9 cellular contexts compared by ENCODE assay signal in the genomic region with DNA sequence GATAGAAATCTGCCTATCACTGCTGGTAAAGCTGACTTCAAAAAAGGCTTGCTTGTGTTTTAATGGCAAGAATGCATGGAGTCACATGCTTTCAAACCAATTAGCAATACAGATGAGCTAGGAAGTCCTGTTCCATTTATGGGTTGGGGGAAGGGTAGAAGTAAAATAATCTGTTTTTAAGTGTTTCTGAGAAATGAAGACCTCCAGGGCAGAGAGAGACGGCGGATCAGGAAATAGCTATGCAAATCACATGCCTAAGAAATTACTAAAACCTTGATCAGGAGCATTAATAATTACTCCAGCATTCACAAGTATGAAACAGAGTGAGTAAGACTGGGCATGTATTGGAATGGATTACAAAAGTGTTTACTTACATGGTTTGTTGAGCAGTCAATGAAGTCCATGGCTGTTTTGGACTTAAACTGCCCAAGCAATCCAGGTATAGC.
A peak's percentile ranks its signal among the peaks of the same experiment; 100 is the strongest.
DNase-seq lines count a peak whose midpoint lies in the region; ATAC-seq and TF ChIP-seq lines count a peak whose summit lies in the region.
"Had no signal": no experiment of that assay in that cellular context is flagged by ENCODE, and none has a peak within 500 bp of the region (broad histone marks: within the 10 kb centered on the region; RNA-seq: fewer than 3 reads in every experiment).

No MANE protein-coding gene starts in this region.

- intact Hi-C loops in activated CD8-positive, alpha-beta T cell treated with anti-CD3 and anti-CD28 coated beads for 36 hours (cut with micrococcal nuclease): no loop called here

- H3K9me3 Mint-ChIP-seq in activated T-cell treated with anti-CD3 and anti-CD28 coated beads, Interleukin-2, amount 50 U/mL, for 4 hours: no peaks in the 10 kb centered on the region
- H3K9me3 Mint-ChIP-seq in activated CD8-positive, alpha-beta T cell treated with anti-CD3 and anti-CD28 coated beads for 36 hours: peaks cover 3% of the 10 kb centered on the region
- no peaks in the 10 kb centered on the region for H3K9me3 Mint-ChIP-seq in type B pancreatic cell

- no peaks in the 10 kb centered on the region for H3K27me3 Mint-ChIP-seq in activated T-cell treated with anti-CD3 and anti-CD28 coated beads, Interleukin-2, amount 50 U/mL, for 4 hours (ENCODE audit: low read depth)
- H3K27me3 Mint-ChIP-seq in activated CD8-positive, alpha-beta T cell treated with anti-CD3 and anti-CD28 coated beads for 36 hours: no peaks in the 10 kb centered on the region
- no peaks in the 10 kb centered on the region for H3K27me3 Mint-ChIP-seq in type B pancreatic cell

- ATAC-seq in activated T-cell treated with anti-CD3 and anti-CD28 coated beads, Interleukin-2, amount 50 U/mL, for 4 hours: no peak
- ATAC-seq in activated CD8-positive, alpha-beta T cell treated with anti-CD3 and anti-CD28 coated beads for 36 hours: no peak
- no peak for ATAC-seq in HG02798 (IDR thresholded peaks at IDR 0.05; ENCODE audit: poor library complexity, unreplicated experiment)

- H3K4me1 Mint-ChIP-seq in activated T-cell treated with anti-CD3 and anti-CD28 coated beads, Interleukin-2, amount 50 U/mL, for 4 hours (ENCODE audit: low read depth): peaks cover 95% of the 10 kb centered on the region
- peaks cover 88% of the 10 kb centered on the region for H3K4me1 Mint-ChIP-seq in activated CD8-positive, alpha-beta T cell treated with anti-CD3 and anti-CD28 coated beads for 36 hours (ENCODE audit: low read depth)
- H3K4me1 Mint-ChIP-seq in type B pancreatic cell (ENCODE audit: unreplicated experiment): peaks cover 68% of the 10 kb centered on the region

- H3K4me3 Mint-ChIP-seq in activated T-cell treated with anti-CD3 and anti-CD28 coated beads, Interleukin-2, amount 50 U/mL, for 4 hours: peak overlapping the region; percentile 31
- no peak overlapping the region for H3K4me3 Mint-ChIP-seq in activated CD8-positive, alpha-beta T cell treated with anti-CD3 and anti-CD28 coated beads for 36 hours
- peak overlapping the region; percentile 2 for H3K4me3 Mint-ChIP-seq in type B pancreatic cell

- H3K36me3 ChIP-seq in kidney epithelial cell (ENCODE audit: control insufficient read depth, insufficient read depth, low read length) (no peaks in the 10 kb centered on the region), MG63 (no peaks in the 10 kb centered on the region)

- H3K27me3 ChIP-seq in kidney epithelial cell (ENCODE audit: control insufficient read depth, insufficient read depth, low read length) (no peaks in the 10 kb centered on the region), MG63 (no peaks in the 10 kb centered on the region)
- H3K27me3 ChIP-seq: dorsolateral prefrontal cortex had no signal

- H3K9me3 ChIP-seq in MG63: no peaks in the 10 kb centered on the region

- H3K4me3 ChIP-seq in kidney epithelial cell (ENCODE audit: low read depth, low read length) (no peak overlapping the region), MG63 (no peak overlapping the region)
- H3K4me3 ChIP-seq: dorsolateral prefrontal cortex had no signal

- CTCF ChIA-PET in activated CD8-positive, alpha-beta T cell treated with anti-CD3 and anti-CD28 coated beads for 36 hours (lab: Charles Lee): interaction anchor here (1.1 to 1.6 kb wide), 3 partner anchors 9 to 201 kb away, joined by 3 to 5 read pairs (median 4); no protein-coding TSS in a partner anchor

- no peak for DNase-seq in activated T-cell treated with anti-CD3 and anti-CD28 coated beads, Interleukin-2, amount 50 U/mL, for 4 hours
- DNase-seq in activated T-cell treated with anti-CD3 and anti-CD28 coated beads for 4 hours (no peak), kidney epithelial cell (ENCODE audit: low read depth) (peak; percentile 73), type B pancreatic cell (ENCODE audit: extremely low spot score, unreplicated experiment) (no peak), MG63 (no peak), GM19240 (ENCODE audit: insufficient read length, low spot score) (no peak)
- no peak for DNase-seq in activated CD8-positive, alpha-beta T cell treated with anti-CD3 and anti-CD28 coated beads for 36 hours
- DNase-seq: dorsolateral prefrontal cortex had no signal

- POLR2A ChIA-PET in activated CD8-positive, alpha-beta T cell treated with anti-CD3 and anti-CD28 coated beads for 36 hours (lab: Charles Lee): interaction anchor here (0.6 to 1.9 kb wide), 5 partner anchors 21 to 986 kb away, joined by 3 to 4 read pairs (median 4); no protein-coding TSS in a partner anchor

- TF ChIP-seq CTCF in activated CD8-positive, alpha-beta T cell treated with anti-CD3 and anti-CD28 coated beads for 36 hours (IDR thresholded peaks at IDR 0.05): no peak
- TF ChIP-seq CTCF in kidney epithelial cell (IDR thresholded peaks at IDR 0.05; ENCODE audit: insufficient read depth, low read length, poor library complexity, severe bottlenecking) (no peak), type B pancreatic cell (conservative IDR thresholded peaks at IDR 0.05) (no peak)

- H3K36me3 Mint-ChIP-seq in activated T-cell treated with anti-CD3 and anti-CD28 coated beads, Interleukin-2, amount 50 U/mL, for 4 hours (ENCODE audit: insufficient read depth): peaks cover 24% of the 10 kb centered on the region
- peaks cover 47% of the 10 kb centered on the region for H3K36me3 Mint-ChIP-seq in activated CD8-positive, alpha-beta T cell treated with anti-CD3 and anti-CD28 coated beads for 36 hours (ENCODE audit: low read depth)
- H3K36me3 Mint-ChIP-seq in type B pancreatic cell: peaks cover 7% of the 10 kb centered on the region

- peak overlapping the region; percentile 95 for H3K27ac Mint-ChIP-seq in activated CD8-positive, alpha-beta T cell treated with anti-CD3 and anti-CD28 coated beads for 36 hours
- H3K27ac Mint-ChIP-seq in type B pancreatic cell: peak overlapping the region; percentile 5
